8 cellular contexts compared by ENCODE assay signal in genomic region chr15:69758810-69759410, GRCh38.
DNase-seq lines count a peak whose midpoint lies in the region; ATAC-seq and TF ChIP-seq lines count a peak whose summit lies in the region.

No MANE protein-coding gene starts in this region.

- no peak overlapping the region for H2BK5ac ChIP-seq in mesendoderm (ENCODE audit: low read length)

- H2BK15ac ChIP-seq in mesendoderm (replicated peaks; ENCODE audit: low read depth), result no peak overlapping the region

- no peak overlapping the region for H3K23ac ChIP-seq in mesendoderm (ENCODE audit: low read length)

- H3K36me3 ChIP-seq in mesendoderm (ENCODE audit: control insufficient read depth, insufficient read depth, low read length), result no peaks in the 10 kb centered on the region

- H4K8ac ChIP-seq in mesendoderm (ENCODE audit: low read depth, low read length), result no peak overlapping the region

- H3K79me1 ChIP-seq in mesendoderm (ENCODE audit: low read length), result no peaks in the 10 kb centered on the region

- H4K5ac ChIP-seq in mesendoderm (ENCODE audit: low read length), result no peak overlapping the region

- ATAC-seq in GM18502 (IDR thresholded peaks at IDR 0.05; ENCODE audit: poor library complexity, unreplicated experiment), result peak; percentile 43
- ATAC-seq in activated CD8-positive, alpha-beta T cell treated with anti-CD3 and anti-CD28 coated beads, Interleukin-2, amount 10 ng/mL, durations not matched to agents 7 days and 5 days, result peak; percentile 68
- ATAC-seq in HG03095 (IDR thresholded peaks at IDR 0.05; ENCODE audit: unreplicated experiment), result no peak

- CTCF ChIA-PET in activated CD8-positive, alpha-beta T cell treated with anti-CD3 and anti-CD28 coated beads, Interleukin-2, amount 10 ng/mL, durations not matched to agents 7 days and 5 days (lab: Charles Lee), result interaction anchor here (0.8 to 5.3 kb wide), 8 partner anchors 10 to 339 kb away, joined by 3 to 44 read pairs (median 5); partner anchors contain the start of gene TLE3

- H3K27ac Mint-ChIP-seq in activated CD8-positive, alpha-beta T cell treated with anti-CD3 and anti-CD28 coated beads, Interleukin-2, amount 10 ng/mL, durations not matched to agents 7 days and 5 days, result peak overlapping the region; percentile 85

- DNase-seq in MV-4-11 (lab: John Stamatoyannopoulos, UW), result peak; percentile 99
- peak; percentile 97 for DNase-seq in activated CD8-positive, alpha-beta T cell treated with anti-CD3 and anti-CD28 coated beads, Interleukin-2, amount 10 ng/mL, durations not matched to agents 7 days and 5 days
- DNase-seq in fibroblast of the aortic adventitia (ENCODE audit: low read depth), result peak; percentile 27
- peak; percentile 72 to 87 (median 84) for DNase-seq in stimulated activated CD4-positive, alpha-beta T cell treated with anti-CD3 and anti-CD28 coated beads, TNF-alpha, amount 100 ng/mL, for 48 hours (ENCODE audit: low read depth in 3 of 3)
- no peak for DNase-seq in mesendoderm
- DNase-seq in posterior vena cava (ENCODE audit: low spot score), result no peak

- H3K27ac ChIP-seq in mesendoderm (ENCODE audit: low read depth, low read length), result no peak overlapping the region

- H3K9me3 Mint-ChIP-seq in activated CD8-positive, alpha-beta T cell treated with anti-CD3 and anti-CD28 coated beads, Interleukin-2, amount 10 ng/mL, durations not matched to agents 7 days and 5 days (ENCODE audit: insufficient read depth), result peaks cover 19% of the 10 kb centered on the region

- H3K4me3 Mint-ChIP-seq in activated CD8-positive, alpha-beta T cell treated with anti-CD3 and anti-CD28 coated beads, Interleukin-2, amount 10 ng/mL, durations not matched to agents 7 days and 5 days, result peak overlapping the region; percentile 65

- no peak overlapping the region for H3K18ac ChIP-seq in mesendoderm (ENCODE audit: low read length)

- POLR2A ChIA-PET in activated CD8-positive, alpha-beta T cell treated with anti-CD3 and anti-CD28 coated beads, Interleukin-2, amount 10 ng/mL, durations not matched to agents 7 days and 5 days (lab: Charles Lee), result interaction anchor here (1.1 to 2.8 kb wide), 5 partner anchors 11 to 341 kb away, joined by 3 to 14 read pairs (median 5); partner anchors contain the start of gene TLE3

- peaks cover 2% of the 10 kb centered on the region for H3K27me3 Mint-ChIP-seq in activated CD8-positive, alpha-beta T cell treated with anti-CD3 and anti-CD28 coated beads, Interleukin-2, amount 10 ng/mL, durations not matched to agents 7 days and 5 days (ENCODE audit: low read depth)

- H3K4me2 ChIP-seq in mesendoderm (ENCODE audit: low read length), result no peak overlapping the region

- H2AK5ac ChIP-seq in mesendoderm (ENCODE audit: low read length), result no peak overlapping the region

- no peak overlapping the region for H3K4ac ChIP-seq in mesendoderm (ENCODE audit: low read depth, low read length)

- no peaks in the 10 kb centered on the region for H3K4me1 ChIP-seq in mesendoderm (ENCODE audit: control insufficient read depth, low read depth, low read length)

- no peaks in the 10 kb centered on the region for H3K79me2 ChIP-seq in mesendoderm (ENCODE audit: control insufficient read depth, insufficient read depth, low read length)

- no peak overlapping the region for H2BK120ac ChIP-seq in mesendoderm (ENCODE audit: low read depth, low read length)

- no CpG with 5 or more reads among the region's 4 CpGs for WGBS in mesendoderm (ENCODE audit: extremely low coverage, insufficient coverage, low lambda C conversion rate)

- H3K9ac ChIP-seq in mesendoderm (ENCODE audit: low read length), result no peak overlapping the region

- peaks cover 32% of the 10 kb centered on the region for H3K36me3 Mint-ChIP-seq in activated CD8-positive, alpha-beta T cell treated with anti-CD3 and anti-CD28 coated beads, Interleukin-2, amount 10 ng/mL, durations not matched to agents 7 days and 5 days (ENCODE audit: low read depth)

- no peak for TF ChIP-seq CTCF in fibroblast of the aortic adventitia (IDR thresholded peaks at IDR 0.05; ENCODE audit: insufficient read depth, low read length)

- intact Hi-C loops in posterior vena cava (cut with DNase I), result no loop called here

- peaks cover 92% of the 10 kb centered on the region for H3K4me1 Mint-ChIP-seq in activated CD8-positive, alpha-beta T cell treated with anti-CD3 and anti-CD28 coated beads, Interleukin-2, amount 10 ng/mL, durations not matched to agents 7 days and 5 days (ENCODE audit: low read depth)

- H3K27me3 ChIP-seq in mesendoderm (ENCODE audit: insufficient read depth, low read length, poor library complexity), result no peaks in the 10 kb centered on the region

- no peak overlapping the region for H3K56ac ChIP-seq in mesendoderm (ENCODE audit: low read length)

- H3K4me3 ChIP-seq in fibroblast of the aortic adventitia (ENCODE audit: low read depth, low read length), result no peak overlapping the region
- no peak overlapping the region for H3K4me3 ChIP-seq in mesendoderm (ENCODE audit: low read length)

Comparison
In these comparisons a context has a peak if more than half of its experiments do, and no peak if none do; other contexts are left out.
1. DNase-seq: peak in MV-4-11 (single experiment), activated CD8-positive, alpha-beta T cell treated with anti-CD3 and anti-CD28 coated beads, Interleukin-2, amount 10 ng/mL, durations not matched to agents 7 days and 5 days (single experiment), fibroblast of the aortic adventitia (single experiment) and stimulated activated CD4-positive, alpha-beta T cell treated with anti-CD3 and anti-CD28 coated beads, TNF-alpha, amount 100 ng/mL, for 48 hours (3 of 3); none in mesendoderm (single experiment) and posterior vena cava (single experiment).